ENCODE assay signal across 1 cellular context in genomic region chr4:143581331-143581961, GRCh38.
TF ChIP-seq lines count a peak whose summit lies in the region.

No MANE protein-coding gene starts in this region.

TF ChIP-seq in endothelial cell of umbilical vein, 7 proteins besides CTCF, POLR2A, EP300 and RAD21:
- TF ChIP-seq MYC (IDR thresholded peaks at IDR 0.05; ENCODE audit: low read depth, low read length): no peak
- TF ChIP-seq POLR2AphosphoS5 (IDR thresholded peaks at IDR 0.05; ENCODE audit: insufficient read depth, low read depth, low read length): no peak
- no peak for TF ChIP-seq GATA2 (IDR thresholded peaks at IDR 0.05; ENCODE audit: insufficient read depth, insufficient read length, low read depth, low read length)
- TF ChIP-seq EZH2 (IDR thresholded peaks at IDR 0.05; ENCODE audit: borderline replicate concordance, low read depth, low read length, severe bottlenecking): no peak
- TF ChIP-seq FOS (IDR thresholded peaks at IDR 0.05; ENCODE audit: borderline replicate concordance, insufficient read depth, low read length): no peak
- TF ChIP-seq MAX (IDR thresholded peaks at IDR 0.05; ENCODE audit: insufficient read depth, insufficient read length): no peak
- TF ChIP-seq JUN (IDR thresholded peaks at IDR 0.05; ENCODE audit: borderline replicate concordance, insufficient read depth, insufficient read length, low read depth): no peak
TF ChIP-seq in endothelial cell of umbilical vein: peak in this region for 0.
